Comparison of ENCODE assay signal across 8 cellular contexts in the genomic region with DNA sequence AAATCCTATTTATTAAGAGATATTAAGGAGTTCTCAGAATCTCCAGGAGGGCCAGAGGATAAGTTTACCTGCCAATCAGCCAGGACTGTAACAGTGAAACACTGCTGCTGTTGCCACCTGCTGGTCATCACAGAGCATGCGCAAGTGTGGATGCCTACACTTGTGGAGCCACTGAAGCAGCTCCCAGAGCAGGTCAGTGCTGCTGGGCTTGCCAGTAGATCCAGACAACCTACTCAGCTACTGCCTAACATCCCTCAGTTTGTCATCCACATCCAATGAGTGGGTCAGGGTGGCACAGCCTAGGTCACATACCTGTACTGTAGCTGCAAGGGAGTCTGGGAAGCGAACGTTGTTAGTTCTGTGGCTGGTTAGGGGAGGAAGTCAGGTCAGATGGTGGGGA. TPM values are rescaled to one million over a fixed set of nuclear protein-coding genes. Genes with fewer than 3 reads are reported as not detected.
A peak's percentile ranks its signal among the peaks of the same experiment; 100 is the strongest.
DNase-seq lines count a peak whose midpoint lies in the region; ATAC-seq and TF ChIP-seq lines count a peak whose summit lies in the region.

No MANE protein-coding gene starts in this region.

- no peaks in the 10 kb centered on the region for H3K4me1 Mint-ChIP-seq in Calu3 (ENCODE audit: low read depth, unreplicated experiment)

- H3K27me3 ChIP-seq in body of pancreas (no peaks in the 10 kb centered on the region), left lung (no peaks in the 10 kb centered on the region)

- H3K4me1 ChIP-seq in body of pancreas: peaks cover 3% of the 10 kb centered on the region
- peaks cover 0 to 15% of the 10 kb centered on the region in 2 donors for H3K4me1 ChIP-seq in left lung

- H3K36me3 ChIP-seq in body of pancreas (replicated peaks in 1 of 2; ENCODE audit: insufficient read depth in 1 of 2, low read depth in 2 of 2) (no peaks in the 10 kb centered on the region), left lung (no peaks in the 10 kb centered on the region)

- peak; percentile 40 for DNase-seq in Calu3
- DNase-seq in T-helper 22 cell (ENCODE audit: low read depth): peak; percentile 18
- peak; percentile 43 to 55 (median 50) for DNase-seq in body of pancreas
- DNase-seq in left lung: peak in 1 of 2 donors; percentile 48
- DNase-seq in stimulated activated CD8-positive, alpha-beta memory T cell treated with anti-CD3 and anti-CD28 coated beads, Interleukin-7, amount 100 ng/mL, for 24 hours (ENCODE audit: low read depth): peak; percentile 8
- DNase-seq in omental fat pad (ENCODE audit: low spot score): no peak

- intact Hi-C loops in Calu3 (cut with micrococcal nuclease; ENCODE audit: unreplicated experiment): no loop called here
- intact Hi-C loops in body of pancreas (cut with DNase I): no loop called here
- intact Hi-C loops in left lung (cut with DNase I): loop anchor here in 1 of 2 donors (10.0 kb wide), 2 partner anchors 83 to 403 kb away; no protein-coding TSS in a partner anchor

- H3K4me3 ChIP-seq in body of pancreas (no peak overlapping the region), left lung (no peak overlapping the region)

- no peaks in the 10 kb centered on the region for H3K27me3 Mint-ChIP-seq in Calu3 (ENCODE audit: unreplicated experiment)

- 78 to 93% methylated on average over 3 of the region's 3 CpGs for WGBS in body of pancreas, 2 donors

- no peak overlapping the region for H3K27ac Mint-ChIP-seq in Calu3 (ENCODE audit: unreplicated experiment)

- no peak for TF ChIP-seq POLR2A in body of pancreas (IDR thresholded peaks at IDR 0.05)

- no TSS peak for BruUV-seq in Calu3 (replicated peaks; lab: Mats Ljungman, UMichigan)

- TF ChIP-seq CTCF in Calu3 (IDR thresholded peaks at IDR 0.05; ENCODE audit: unreplicated experiment) (peak; percentile 38), body of pancreas (IDR thresholded peaks at IDR 0.05) (peak; percentile 21 to 50 (median 43)), left lung (IDR thresholded peaks at IDR 0.05) (peak; percentile 48 to 79), omental fat pad (IDR thresholded peaks at IDR 0.05) (no peak)

- CTCF ChIA-PET in Calu3 (lab: Charles Lee): interaction anchor here (1.1 kb wide), 1 partner anchor 62 kb away, joined by 6 read pairs; no protein-coding TSS in a partner anchor

- no peaks in the 10 kb centered on the region for H3K36me3 Mint-ChIP-seq in Calu3 (ENCODE audit: insufficient read depth, unreplicated experiment)

- no peaks in the 10 kb centered on the region for H3K9me3 Mint-ChIP-seq in Calu3 (ENCODE audit: low read depth, unreplicated experiment)

- H3K27ac ChIP-seq in body of pancreas (no peak overlapping the region), left lung (no peak overlapping the region)

- peak; percentile 81 for ATAC-seq in GM21360 (IDR thresholded peaks at IDR 0.05; ENCODE audit: unreplicated experiment)
- peak; percentile 93 for ATAC-seq in HG03565 (IDR thresholded peaks at IDR 0.05; ENCODE audit: unreplicated experiment)
- peak; percentile 65 for ATAC-seq in body of pancreas
- ATAC-seq in left lung: peak; percentile 82
- no peak for ATAC-seq in omental fat pad (ENCODE audit: low FRiP score)

- H3K4me3 Mint-ChIP-seq in Calu3 (ENCODE audit: low read depth, unreplicated experiment): no peak overlapping the region

- H3K9me3 ChIP-seq in body of pancreas (no peaks in the 10 kb centered on the region), left lung (no peaks in the 10 kb centered on the region)

RNA-seq across cellular contexts. Expression of a gene that starts 18.3 kb away (rescaled TPM):
- total RNA-seq in Calu3 (2022): 26.6 and 26.8 TPM in 2 replicates
- total RNA-seq in body of pancreas: 1 to 10 TPM; 5.2 to 7.3 TPM
- total RNA-seq in left lung: 10 to 100 TPM; 37.8 to 75.6 TPM
- 10 to 100 TPM; 15.9 to 23.2 (median 18.4) TPM for total RNA-seq in omental fat pad

Comparison
In these comparisons a context has a peak if more than half of its experiments do, and no peak if none do; other contexts are left out.
1. CTCF ChIP-seq: peak in Calu3 (single experiment), body of pancreas (7 of 7) and left lung (2 of 2); none in omental fat pad (0 of 3).